Comparison of ENCODE assay signal across 23 cellular contexts in genomic region chr7:130344248-130344866, GRCh38. TPM values are rescaled to one million over a fixed set of nuclear protein-coding genes. Genes with fewer than 3 reads are reported as not detected.
DNase-seq lines count a peak whose midpoint lies in the region; TF ChIP-seq lines count a peak whose summit lies in the region.
"Had no signal": no experiment of that assay in that cellular context is flagged by ENCODE, and none has a peak within 500 bp of the region (broad histone marks: within the 10 kb centered on the region; RNA-seq: fewer than 3 reads in every experiment).

A gene with protein sequence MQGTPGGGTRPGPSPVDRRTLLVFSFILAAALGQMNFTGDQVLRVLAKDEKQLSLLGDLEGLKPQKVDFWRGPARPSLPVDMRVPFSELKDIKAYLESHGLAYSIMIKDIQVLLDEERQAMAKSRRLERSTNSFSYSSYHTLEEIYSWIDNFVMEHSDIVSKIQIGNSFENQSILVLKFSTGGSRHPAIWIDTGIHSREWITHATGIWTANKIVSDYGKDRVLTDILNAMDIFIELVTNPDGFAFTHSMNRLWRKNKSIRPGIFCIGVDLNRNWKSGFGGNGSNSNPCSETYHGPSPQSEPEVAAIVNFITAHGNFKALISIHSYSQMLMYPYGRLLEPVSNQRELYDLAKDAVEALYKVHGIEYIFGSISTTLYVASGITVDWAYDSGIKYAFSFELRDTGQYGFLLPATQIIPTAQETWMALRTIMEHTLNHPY (plus strand): TSS chr7:130344816. CDS start chr7:130346486, 1,670 bp downstream.

- DNase-seq in GM23248 = no peak
- DNase-seq in osteocyte (ENCODE audit: extremely low spot score, unreplicated experiment) = no peak
- DNase-seq in CD8-positive, alpha-beta memory T cell = no peak
- no peak for DNase-seq in NCI-H524 (lab: John Stamatoyannopoulos, UW)
- DNase-seq in GM10248 (ENCODE audit: extremely low spot score) = no peak
- no peak for DNase-seq in activated CD4-positive, alpha-beta T cell treated with anti-CD3 and anti-CD28 coated beads, Interleukin-2, amount 50 U/mL, for 1 hour
- DNase-seq: ACHN; activated CD4-positive, alpha-beta T cell treated with anti-CD3 and anti-CD28 coated beads, Interleukin-2, amount 50 U/mL, for 4 hours; activated CD8-positive, alpha-beta memory T cell treated with anti-CD3 and anti-CD28 coated beads, Interleukin-2, amount 50 U/mL, for 4 hours; EL; MG63; NCI-H2171; NCI-H526 treated with DMSO at 0.1 percent for 48 hours; right cardiac atrium; T-helper 9 cell had no signal

- H3K9ac ChIP-seq in GM23248 (no peak within 1 kb of the TSS), iPS-20b (ENCODE audit: low read depth, low read length) (peak within 1 kb of the TSS; percentile 47; the same call in 1 of the 2 replicates)
- H3K9ac ChIP-seq: BLaER1 had no signal

- H3K9me3 Mint-ChIP-seq in brain (peaks cover 0 to 6% (median 4%) of the 10 kb centered on the region in 5 experiments), osteocyte (ENCODE audit: unreplicated experiment) (peaks cover 3% of the 10 kb centered on the region)
- no peaks in the 10 kb centered on the region for H3K9me3 Mint-ChIP-seq in CD8-positive, alpha-beta memory T cell
- H3K9me3 Mint-ChIP-seq: activated T-helper 17 cell treated with anti-CD3 and anti-CD28 coated beads, Interleukin-2, amount 50 U/mL, for 72 hours had no signal

- H3K27ac ChIP-seq in GM23248 (no peak within 1 kb of the TSS), iPS-20b (ENCODE audit: low read length) (no peak within 1 kb of the TSS)
- no peak within 1 kb of the TSS for H3K27ac ChIP-seq in CD8-positive, alpha-beta memory T cell (ENCODE audit: low read depth, low read length)
- H3K27ac ChIP-seq: BLaER1 had no signal

- in situ Hi-C loops in GM23248 (cut with MboI) = no loop called here

- H3K4me3 ChIP-seq in GM23248 = no peak within 1 kb of the TSS
- peak within 1 kb of the TSS; percentile 26; the same call in 1 of the 2 replicates for H3K4me3 ChIP-seq in iPS-20b (ENCODE audit: low read length)
- no peak within 1 kb of the TSS for H3K4me3 ChIP-seq in CD8-positive, alpha-beta memory T cell (ENCODE audit: low read length)
- H3K4me3 ChIP-seq: BLaER1, MG63 had no signal

- peak within 1 kb of the TSS; percentile 9 for H3K4me2 ChIP-seq in GM23248 (ENCODE audit: unreplicated experiment)
- H3K4me2 ChIP-seq: BLaER1 had no signal

- no peaks in the 10 kb centered on the region for H4K20me1 ChIP-seq in GM23248 (ENCODE audit: insufficient read depth)
- H4K20me1 ChIP-seq: BLaER1 had no signal

- 86 to 89% methylated on average over 5 of the region's 5 CpGs for WGBS in GM23248 (ENCODE audit: low coverage in 1 of 2, low lambda C conversion rate in 2 of 2, missing lambda C conversion rate in 2 of 2), 2 experiments

- H3K4me1 ChIP-seq in GM23248 (ENCODE audit: insufficient read depth) = no peaks in the 10 kb centered on the region; the same call in 1 of the 2 replicates
- peaks cover 15% of the 10 kb centered on the region for H3K4me1 ChIP-seq in iPS-20b (ENCODE audit: insufficient read depth, low read length)
- H3K4me1 ChIP-seq in CD8-positive, alpha-beta memory T cell (ENCODE audit: insufficient read depth, low read length) = no peaks in the 10 kb centered on the region
- H3K4me1 ChIP-seq: BLaER1 had no signal

- H3K9me3 ChIP-seq in GM23248 (ENCODE audit: low read depth) (no peaks in the 10 kb centered on the region), iPS-20b (ENCODE audit: insufficient read depth, low read depth, low read length) (no peaks in the 10 kb centered on the region)
- no peaks in the 10 kb centered on the region for H3K9me3 ChIP-seq in CD8-positive, alpha-beta memory T cell (ENCODE audit: low read length)
- H3K9me3 ChIP-seq: BLaER1, MG63 had no signal

- H3K36me3 ChIP-seq in GM23248 (ENCODE audit: low read depth) (no peaks in the 10 kb centered on the region), iPS-20b (ENCODE audit: insufficient read depth, low read depth, low read length) (no peaks in the 10 kb centered on the region)
- H3K36me3 ChIP-seq in CD8-positive, alpha-beta memory T cell (ENCODE audit: insufficient read depth, low read length) = no peaks in the 10 kb centered on the region
- H3K36me3 ChIP-seq: BLaER1, MG63 had no signal

- H3K27me3 Mint-ChIP-seq in brain (peaks cover 4% of the 10 kb centered on the region), osteocyte (ENCODE audit: unreplicated experiment) (no peaks in the 10 kb centered on the region)
- H3K27me3 Mint-ChIP-seq in CD8-positive, alpha-beta memory T cell = peaks cover 2 to 17% of the 10 kb centered on the region in 2 donors
- H3K27me3 Mint-ChIP-seq: activated naive CD8-positive, alpha-beta T cell had no signal

- H2AFZ ChIP-seq in GM23248 = peak within 1 kb of the TSS; percentile 66

- H3K4me3 Mint-ChIP-seq in brain (peak within 1 kb of the TSS; percentile 46 to 68 (median 59)), osteocyte (ENCODE audit: unreplicated experiment) (no peak within 1 kb of the TSS)
- no peak within 1 kb of the TSS for H3K4me3 Mint-ChIP-seq in CD8-positive, alpha-beta memory T cell
- H3K4me3 Mint-ChIP-seq: activated naive CD8-positive, alpha-beta T cell; activated T-helper 17 cell treated with anti-CD3 and anti-CD28 coated beads, Interleukin-2, amount 50 U/mL, for 72 hours had no signal

- POLR2A ChIA-PET in CD8-positive, alpha-beta memory T cell (lab: Charles Lee) = no interaction called here
- POLR2A ChIA-PET in GM10248 (lab: Yijun Ruan, JAX) = no interaction called here

- no peak for TF ChIP-seq CTCF in brain (conservative IDR thresholded peaks at IDR 0.05)
- TF ChIP-seq CTCF in osteocyte (IDR thresholded peaks at IDR 0.05) = no peak
- TF ChIP-seq CTCF in GM10248 (IDR thresholded peaks at IDR 0.05; ENCODE audit: control extremely low read depth, extremely low read depth, low read depth, missing control alignments) = no peak

- H3K9me2 ChIP-seq in GM23248 (ENCODE audit: insufficient read depth) = no peaks in the 10 kb centered on the region

- H3K4me1 Mint-ChIP-seq in brain (peaks cover 44% of the 10 kb centered on the region), osteocyte (ENCODE audit: unreplicated experiment) (peaks cover 18% of the 10 kb centered on the region)
- H3K4me1 Mint-ChIP-seq in CD8-positive, alpha-beta memory T cell = no peaks in the 10 kb centered on the region
- H3K4me1 Mint-ChIP-seq: activated T-helper 17 cell treated with anti-CD3 and anti-CD28 coated beads, Interleukin-2, amount 50 U/mL, for 72 hours had no signal

- H3K36me3 Mint-ChIP-seq in brain = no peaks in the 10 kb centered on the region
- no peaks in the 10 kb centered on the region for H3K36me3 Mint-ChIP-seq in osteocyte (ENCODE audit: unreplicated experiment)
- H3K36me3 Mint-ChIP-seq in CD8-positive, alpha-beta memory T cell = no peaks in the 10 kb centered on the region
- H3K36me3 Mint-ChIP-seq: activated naive CD8-positive, alpha-beta T cell had no signal

- H3K27me3 ChIP-seq in GM23248 (replicated peaks; ENCODE audit: insufficient read depth) (no peaks in the 10 kb centered on the region), iPS-20b (ENCODE audit: insufficient read depth, low read length) (no peaks in the 10 kb centered on the region)
- H3K27me3 ChIP-seq in CD8-positive, alpha-beta memory T cell (ENCODE audit: insufficient read depth, low read length, poor library complexity, severe bottlenecking) = no peaks in the 10 kb centered on the region
- H3K27me3 ChIP-seq: BLaER1, MG63 had no signal

- CTCF ChIA-PET in CD8-positive, alpha-beta memory T cell (lab: Charles Lee) = no interaction called here
- CTCF ChIA-PET in GM10248 (lab: Yijun Ruan, JAX) = interaction anchor here (0.9 to 1.4 kb wide), 2 partner anchors 12 to 139 kb away, joined by 3 read pairs; partner anchors contain the start of gene TMEM209

- no peaks in the 10 kb centered on the region for H3K79me2 ChIP-seq in GM23248 (ENCODE audit: insufficient read depth)

- H3F3A ChIP-seq in GM23248 (ENCODE audit: insufficient read depth) = no peaks in the 10 kb centered on the region

- peak within 1 kb of the TSS; percentile 13 to 94 (median 93) for H3K27ac Mint-ChIP-seq in brain
- peak within 1 kb of the TSS; percentile 42 for H3K27ac Mint-ChIP-seq in osteocyte (ENCODE audit: unreplicated experiment)
- H3K27ac Mint-ChIP-seq in CD8-positive, alpha-beta memory T cell = no peak within 1 kb of the TSS
- H3K27ac Mint-ChIP-seq: activated naive CD8-positive, alpha-beta T cell; activated T-helper 17 cell treated with anti-CD3 and anti-CD28 coated beads, Interleukin-2, amount 50 U/mL, for 72 hours had no signal

RNA-seq across cellular contexts. Expression of the gene that starts here (rescaled TPM):
- total RNA-seq in GM23248 (2014; rRNA removed; shearing (Covaris generic)) = not detected in 2 replicates
- polyA plus RNA-seq in GM23248 (2016; fragmentation: Nextera tagmentation; extraction: Ambion mirVana) (0.23 TPM in 1 of 2 replicates, not detected in the other), brain (ENCODE audit: insufficient read depth, low read depth, low replicate concordance) (2.3 TPM)
- 0.51 TPM in 1 of 2 replicates, not detected in the other for total RNA-seq in osteocyte
- 1 to 10 TPM; 1.0 to 2.0 TPM for total RNA-seq in CD8-positive, alpha-beta memory T cell
- polyA plus RNA-seq in CD8-positive, alpha-beta memory T cell = 30.5 TPM
- total RNA-seq: cerebellum, H4, left lobe of liver, right cardiac atrium had no signal
- polyA plus RNA-seq: right cardiac atrium had no signal

Comparison
In these comparisons a context has a peak if more than half of its experiments do, and no peak if none do; other contexts are left out.
1. H3K27ac Mint-ChIP-seq: peak in brain (5 of 5) and osteocyte (single experiment); none in CD8-positive, alpha-beta memory T cell (0 of 8).
2. H3K4me3 Mint-ChIP-seq: peak in brain (5 of 5); none in osteocyte (single experiment) and CD8-positive, alpha-beta memory T cell (0 of 7).